ENCODE assay signal across 18 cellular contexts in genomic region chr1:170669036-170669435, GRCh38. TPM values are rescaled to one million over a fixed set of nuclear protein-coding genes. Genes with fewer than 3 reads are reported as not detected.
DNase-seq lines count a peak whose midpoint lies in the region; ATAC-seq, FAIRE-seq and TF ChIP-seq lines count a peak whose summit lies in the region.
"Had no signal": no experiment of that assay in that cellular context is flagged by ENCODE, and none has a peak within 500 bp of the region (broad histone marks: within the 10 kb centered on the region; RNA-seq: fewer than 3 reads in every experiment).

No MANE protein-coding gene starts in this region.

- peak overlapping the region; percentile 18; the same call in 1 of the 2 replicates for H3K9ac ChIP-seq in ES-I3 (ENCODE audit: low read depth, low read length)
- H3K9ac ChIP-seq in astrocyte (ENCODE audit: low read length) = peak overlapping the region; percentile 98
- H3K9ac ChIP-seq: parathyroid adenoma had no signal

- no peak for FAIRE-seq in astrocyte (lab: Jason Lieb, UNC)
- FAIRE-seq: GM12891 had no signal

- H3K27ac Mint-ChIP-seq in astrocyte (ENCODE audit: unreplicated experiment) = no peak overlapping the region
- H3K27ac Mint-ChIP-seq: activated T-helper 17 cell treated with anti-CD3 and anti-CD28 coated beads, Interleukin-2, amount 50 U/mL, for 72 hours had no signal

- H3K9me3 Mint-ChIP-seq in astrocyte (ENCODE audit: unreplicated experiment) = peaks cover 31% of the 10 kb centered on the region
- H3K9me3 Mint-ChIP-seq: activated T-helper 17 cell treated with anti-CD3 and anti-CD28 coated beads, Interleukin-2, amount 50 U/mL, for 72 hours; T-helper 1 cell treated with Interleukin-12 subunit alpha and Interleukin-12 subunit beta and Interleukin-4 antibody, amounts not matched to agents 30 μg/mL and 1 μg/mL, for 36 hours had no signal

- in situ Hi-C loops in gastrocnemius medialis (cut with MboI; ENCODE audit: low sequenced_read_pairs in 4 of 4) = loop anchor here in 3 of 4 donors (10.0 to 25.0 kb wide), 5 partner anchors 86 to 732 kb away; no protein-coding TSS in a partner anchor

- no peak overlapping the region for H2AFZ ChIP-seq in astrocyte (ENCODE audit: low read depth, low read length)
- no peak overlapping the region for H2AFZ ChIP-seq in hepatocyte
- H2AFZ ChIP-seq: parathyroid adenoma had no signal

- H3K9me2 ChIP-seq in hepatocyte (replicated peaks; ENCODE audit: insufficient read depth) = no peaks in the 10 kb centered on the region

- H3K9me3 ChIP-seq in ES-I3 (ENCODE audit: control insufficient read depth, insufficient read depth, low read length) (no peaks in the 10 kb centered on the region), astrocyte (ENCODE audit: insufficient read depth, low read depth, low read length) (no peaks in the 10 kb centered on the region), hepatocyte (ENCODE audit: low read depth) (no peaks in the 10 kb centered on the region), gastrocnemius medialis (no peaks in the 10 kb centered on the region), BE2C (no peaks in the 10 kb centered on the region)
- H3K9me3 ChIP-seq: colonic mucosa, MG63 had no signal

- no peaks in the 10 kb centered on the region for H3K36me3 ChIP-seq in ES-I3 (ENCODE audit: insufficient read depth, low read length)
- H3K36me3 ChIP-seq in astrocyte (ENCODE audit: insufficient read depth, low read length) = no peaks in the 10 kb centered on the region
- no peaks in the 10 kb centered on the region for H3K36me3 ChIP-seq in hepatocyte (replicated peaks; ENCODE audit: insufficient read depth, low read depth)
- H3K36me3 ChIP-seq in gastrocnemius medialis = no peaks in the 10 kb centered on the region
- no peaks in the 10 kb centered on the region for H3K36me3 ChIP-seq in BE2C
- H3K36me3 ChIP-seq: colonic mucosa, MG63 had no signal

- H3K4me3 Mint-ChIP-seq in astrocyte (ENCODE audit: unreplicated experiment) = no peak overlapping the region
- H3K4me3 Mint-ChIP-seq: T-helper 1 cell treated with Interleukin-12 subunit alpha and Interleukin-12 subunit beta and Interleukin-4 antibody, amounts not matched to agents 30 μg/mL and 1 μg/mL, for 36 hours had no signal

- H3K27me3 ChIP-seq in astrocyte (ENCODE audit: insufficient read depth, low read length) (no peaks in the 10 kb centered on the region), hepatocyte (peaks cover 92% of the 10 kb centered on the region), gastrocnemius medialis (no peaks in the 10 kb centered on the region), BE2C (peaks cover 94% of the 10 kb centered on the region)
- H3K27me3 ChIP-seq: MG63 had no signal

- DNase-seq in astrocyte (ENCODE audit: low read depth) = no peak
- no peak for DNase-seq in hepatocyte (ENCODE audit: low spot score)
- DNase-seq in gastrocnemius medialis = peak in 1 of 2 donors; percentile 51
- DNase-seq in stimulated activated CD4-positive, alpha-beta T cell treated with anti-CD3 and anti-CD28 coated beads, Interleukin-4, amount 100 ng/mL, for 4 hours = no peak
- no peak for DNase-seq in BE2C
- DNase-seq in KG1 (lab: John Stamatoyannopoulos, UW) = no peak
- DNase-seq in RPMI8226 = no peak
- DNase-seq: colonic mucosa; NCI-H1694; NCI-H226; stimulated activated CD4-positive, alpha-beta T cell treated with anti-CD3 and anti-CD28 coated beads, Interleukin-15, amount 100 ng/mL, for 24 hours had no signal

- no peak for TF ChIP-seq POLR2A in gastrocnemius medialis (IDR thresholded peaks at IDR 0.05)

- H4K20me1 ChIP-seq in astrocyte (ENCODE audit: insufficient read depth, low read length) (peaks cover 7% of the 10 kb centered on the region), hepatocyte (ENCODE audit: insufficient read depth, poor library complexity, severe bottlenecking) (no peaks in the 10 kb centered on the region)

- peaks cover 100% of the 10 kb centered on the region for H3K79me2 ChIP-seq in astrocyte (ENCODE audit: insufficient read depth, low read length)
- peaks cover 85% of the 10 kb centered on the region for H3K79me2 ChIP-seq in hepatocyte
- H3K79me2 ChIP-seq: parathyroid adenoma had no signal

- H3K4me1 ChIP-seq in ES-I3 (ENCODE audit: insufficient read depth, low read length) (peaks cover 5% of the 10 kb centered on the region; the same call in 1 of the 2 replicates), astrocyte (ENCODE audit: insufficient read depth, low read length) (peaks cover 32% of the 10 kb centered on the region), hepatocyte (ENCODE audit: insufficient read depth) (peaks cover 9% of the 10 kb centered on the region), gastrocnemius medialis (peaks cover 46 to 51% of the 10 kb centered on the region in 2 donors), BE2C (no peaks in the 10 kb centered on the region)
- H3K4me1 ChIP-seq: parathyroid adenoma had no signal

- H3K4me2 ChIP-seq in astrocyte (ENCODE audit: low read length) = peak overlapping the region; percentile 90
- peak overlapping the region; percentile 87 for H3K4me2 ChIP-seq in hepatocyte

- peak overlapping the region; percentile 45 for H3K4me3 ChIP-seq in astrocyte (ENCODE audit: insufficient read depth, low read depth, low read length)
- H3K4me3 ChIP-seq in hepatocyte = no peak overlapping the region
- H3K4me3 ChIP-seq in gastrocnemius medialis = peak overlapping the region; percentile 41 to 93 (median 56)
- no peak overlapping the region for H3K4me3 ChIP-seq in BE2C (ENCODE audit: low read depth, low read length)
- H3K4me3 ChIP-seq: colonic mucosa had no signal

- intact Hi-C loops in gastrocnemius medialis (cut with DNase I; ENCODE audit: low total_unique reads) = loop anchor here (2.0 kb wide), 1 partner anchor 66 kb away; no protein-coding TSS in a partner anchor

- H3K27me3 Mint-ChIP-seq in astrocyte (ENCODE audit: low read depth, unreplicated experiment) = peaks cover 99% of the 10 kb centered on the region

- H3K4me1 Mint-ChIP-seq in astrocyte (ENCODE audit: low read depth, unreplicated experiment) = peaks cover 4% of the 10 kb centered on the region
- H3K4me1 Mint-ChIP-seq: activated T-helper 17 cell treated with anti-CD3 and anti-CD28 coated beads, Interleukin-2, amount 50 U/mL, for 72 hours had no signal

- no peak for ATAC-seq in gastrocnemius medialis
- ATAC-seq: activated T-helper 17 cell treated with anti-CD3 and anti-CD28 coated beads, Interleukin-2, amount 50 U/mL, for 72 hours; HCT116 had no signal

- no peak for TF ChIP-seq CTCF in astrocyte (IDR thresholded peaks at IDR 0.05; ENCODE audit: insufficient read depth, low read depth, low read length)
- no peak for TF ChIP-seq CTCF in hepatocyte (IDR thresholded peaks at IDR 0.05; ENCODE audit: poor library complexity)
- TF ChIP-seq CTCF in gastrocnemius medialis (IDR thresholded peaks at IDR 0.05 in 4 of 5, conservative IDR thresholded peaks at IDR 0.05 in 1 of 5) = no peak
- no peak for TF ChIP-seq CTCF in BE2C (IDR thresholded peaks at IDR 0.05; ENCODE audit: low read depth, low read length)

- WGBS in hepatocyte (ENCODE audit: low lambda C conversion rate, missing lambda C conversion rate) = 24% methylated on average over 9 of the region's 9 CpGs

- H3K36me3 Mint-ChIP-seq in astrocyte (ENCODE audit: low read depth, unreplicated experiment) = no peaks in the 10 kb centered on the region

- H3K27ac ChIP-seq in astrocyte (ENCODE audit: low read depth, low read length) = peak overlapping the region; percentile 61
- H3K27ac ChIP-seq in hepatocyte = peak overlapping the region; percentile 94
- peak overlapping the region; percentile 90 to 100 (median 96) for H3K27ac ChIP-seq in gastrocnemius medialis
- H3K27ac ChIP-seq: colonic mucosa, parathyroid adenoma had no signal

RNA-seq across cellular contexts. Expression of gene PRRX1, which starts 5.1 kb away (rescaled TPM):
- total RNA-seq in astrocyte (1.3 and 2.6 TPM in 2 replicates), hepatocyte (41.5 and 42.3 TPM in 2 replicates), gastrocnemius medialis (100 to 1,000 TPM in 1 of 4 donors, 10 to 100 TPM in 3; 35.3 to 120 (median 64.3) TPM)
- 9.8 and 11.0 TPM in 2 replicates for polyA plus RNA-seq in hepatocyte
- not detected for polyA plus RNA-seq in BE2C (2012; ENCODE audit: insufficient read depth, insufficient read length, low read depth)
- total RNA-seq: activated T-helper 17 cell treated with anti-CD3 and anti-CD28 coated beads, Interleukin-2, amount 50 U/mL, for 72 hours had no signal

Comparison
In these comparisons a context has a peak if more than half of its experiments do, and no peak if none do; other contexts are left out.
1. H3K4me3 ChIP-seq: peak in astrocyte (single experiment) and gastrocnemius medialis (4 of 4); none in hepatocyte (single experiment) and BE2C (single experiment).
2. RNA of gene PRRX1, which starts 5.1 kb away (total RNA-seq): 35.3 to 120 TPM in gastrocnemius medialis and 41.5 to 42.3 TPM in hepatocyte; 1.3 to 2.6 TPM in astrocyte; every median in the first group is over 10 times any median in the second.
3. Peak in every context shown above with its lines, with median percentiles within 50 percentile points of each other: H3K27ac ChIP-seq.